Comparison of ENCODE assay signal across 20 cellular contexts in the genomic region with DNA sequence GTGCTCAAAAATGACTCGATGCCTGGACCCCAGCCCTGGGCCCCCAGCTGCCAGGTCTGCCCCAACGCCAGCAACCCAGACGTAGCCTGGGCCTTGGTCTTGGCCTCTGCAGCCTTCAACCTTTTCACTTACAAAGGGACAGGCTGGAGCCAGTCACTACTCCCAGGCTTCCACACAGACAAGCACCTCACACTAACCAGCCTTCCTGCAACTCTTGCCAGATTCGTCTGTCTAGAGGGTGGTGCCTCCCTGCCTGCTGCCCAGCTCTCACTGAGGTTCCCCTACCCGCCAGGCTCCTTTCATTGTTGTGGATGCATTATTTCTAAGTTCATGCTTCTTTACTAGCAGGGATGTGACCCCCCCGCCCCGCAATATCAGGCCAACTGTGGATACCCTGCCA. TPM values are rescaled to one million over a fixed set of nuclear protein-coding genes. Genes with fewer than 3 reads are reported as not detected.
DNase-seq lines count a peak whose midpoint lies in the region; ATAC-seq, FAIRE-seq and TF ChIP-seq lines count a peak whose summit lies in the region.
"Had no signal": no experiment of that assay in that cellular context is flagged by ENCODE, and none has a peak within 500 bp of the region (broad histone marks: within the 10 kb centered on the region; RNA-seq: fewer than 3 reads in every experiment).

No MANE protein-coding gene starts in this region.

- H3K27ac Mint-ChIP-seq in central memory CD8-positive, alpha-beta T cell (ENCODE audit: low read depth): peak overlapping the region; percentile 56
- H3K27ac Mint-ChIP-seq in activated CD4-positive, alpha-beta memory T cell treated with anti-CD3 and anti-CD28 coated beads for 36 hours: no peak overlapping the region
- H3K27ac Mint-ChIP-seq in natural killer cell: no peak overlapping the region

- POLR2A ChIA-PET in activated CD4-positive, alpha-beta memory T cell treated with anti-CD3 and anti-CD28 coated beads for 36 hours (lab: Charles Lee): no interaction called here

- no peak for FAIRE-seq in small intestine (lab: Jason Lieb, UNC)
- FAIRE-seq: HepG2 had no signal

- TF ChIP-seq CTCF in right atrium auricular region (IDR thresholded peaks at IDR 0.05): no peak
- TF ChIP-seq CTCF in natural killer cell (IDR thresholded peaks at IDR 0.05): no peak

- H3K27me3 Mint-ChIP-seq in central memory CD8-positive, alpha-beta T cell: no peaks in the 10 kb centered on the region
- no peaks in the 10 kb centered on the region for H3K27me3 Mint-ChIP-seq in activated CD4-positive, alpha-beta memory T cell treated with anti-CD3 and anti-CD28 coated beads for 36 hours
- H3K27me3 Mint-ChIP-seq in natural killer cell (ENCODE audit: low read depth in 2 of 2): no peaks in the 10 kb centered on the region
- H3K27me3 Mint-ChIP-seq: CD4-positive, CD25-positive, alpha-beta regulatory T cell had no signal

- intact Hi-C loops in Right ventricle myocardium superior (cut with DNase I): no loop called here
- intact Hi-C loops in activated CD4-positive, alpha-beta memory T cell treated with anti-CD3 and anti-CD28 coated beads for 36 hours (cut with micrococcal nuclease): no loop called here
- intact Hi-C loops in natural killer cell (cut with micrococcal nuclease): loop anchor here (5.0 kb wide), 1 partner anchor 43 kb away; no protein-coding TSS in a partner anchor

- no peaks in the 10 kb centered on the region for H3K27me3 ChIP-seq in right atrium auricular region
- no peaks in the 10 kb centered on the region for H3K27me3 ChIP-seq in small intestine (ENCODE audit: control insufficient read depth in 2 of 2, insufficient read depth in 2 of 2, low read length in 2 of 2)
- H3K27me3 ChIP-seq: brain microvascular endothelial cell had no signal

- H3K9me3 Mint-ChIP-seq in central memory CD8-positive, alpha-beta T cell: no peaks in the 10 kb centered on the region
- H3K9me3 Mint-ChIP-seq in activated CD4-positive, alpha-beta memory T cell treated with anti-CD3 and anti-CD28 coated beads for 36 hours: no peaks in the 10 kb centered on the region
- no peaks in the 10 kb centered on the region for H3K9me3 Mint-ChIP-seq in natural killer cell
- H3K9me3 Mint-ChIP-seq: CD4-positive, CD25-positive, alpha-beta regulatory T cell had no signal

- H3K27ac ChIP-seq in right atrium auricular region (peak overlapping the region in 1 of 2 donors; percentile 8), small intestine (ENCODE audit: low read depth in 1 of 2, low read length in 1 of 2) (no peak overlapping the region)
- H3K27ac ChIP-seq: brain microvascular endothelial cell, HL-60, thoracic aorta had no signal

- no peak overlapping the region for H3K4me3 ChIP-seq in right atrium auricular region
- no peak overlapping the region for H3K4me3 ChIP-seq in small intestine (ENCODE audit: low read depth in 1 of 2, low read length in 2 of 2)
- H3K4me3 ChIP-seq: thoracic aorta had no signal

- H3K36me3 Mint-ChIP-seq in central memory CD8-positive, alpha-beta T cell (ENCODE audit: insufficient read depth): peaks cover 3% of the 10 kb centered on the region
- H3K36me3 Mint-ChIP-seq in activated CD4-positive, alpha-beta memory T cell treated with anti-CD3 and anti-CD28 coated beads for 36 hours: no peaks in the 10 kb centered on the region
- no peaks in the 10 kb centered on the region for H3K36me3 Mint-ChIP-seq in natural killer cell

- H3K4me3 Mint-ChIP-seq in central memory CD8-positive, alpha-beta T cell: no peak overlapping the region
- H3K4me3 Mint-ChIP-seq in activated CD4-positive, alpha-beta memory T cell treated with anti-CD3 and anti-CD28 coated beads for 36 hours: no peak overlapping the region
- no peak overlapping the region for H3K4me3 Mint-ChIP-seq in natural killer cell
- H3K4me3 Mint-ChIP-seq: CD4-positive, CD25-positive, alpha-beta regulatory T cell had no signal

- CTCF ChIA-PET in activated CD4-positive, alpha-beta memory T cell treated with anti-CD3 and anti-CD28 coated beads for 36 hours (lab: Charles Lee): no interaction called here

- peaks cover 68% of the 10 kb centered on the region for H3K4me1 Mint-ChIP-seq in central memory CD8-positive, alpha-beta T cell
- H3K4me1 Mint-ChIP-seq in activated CD4-positive, alpha-beta memory T cell treated with anti-CD3 and anti-CD28 coated beads for 36 hours (ENCODE audit: low read depth): peaks cover 55% of the 10 kb centered on the region
- H3K4me1 Mint-ChIP-seq in natural killer cell: peaks cover 22 to 44% of the 10 kb centered on the region in 2 donors

- H3K4me1 ChIP-seq in right atrium auricular region: peaks cover 0 to 37% of the 10 kb centered on the region in 2 donors
- H3K4me1 ChIP-seq in small intestine (ENCODE audit: control insufficient read depth in 2 of 2, insufficient read depth in 1 of 2, low read depth in 1 of 2, low read length in 1 of 2): no peaks in the 10 kb centered on the region

- ATAC-seq in Right ventricle myocardium superior (ENCODE audit: poor library complexity): peak; percentile 70
- no peak for ATAC-seq in central memory CD8-positive, alpha-beta T cell (replicated peaks; ENCODE audit: extremely low read depth, poor library complexity, severe bottlenecking)
- ATAC-seq in natural killer cell: no peak
- ATAC-seq: HepG2, left lobe of liver had no signal

- H3K36me3 ChIP-seq in right atrium auricular region (no peaks in the 10 kb centered on the region), small intestine (ENCODE audit: control insufficient read depth in 2 of 2, insufficient read depth in 2 of 2, low read length in 2 of 2) (no peaks in the 10 kb centered on the region)
- H3K36me3 ChIP-seq: brain microvascular endothelial cell, thoracic aorta had no signal

- DNase-seq in Right ventricle myocardium superior: no peak
- no peak for DNase-seq in right atrium auricular region (ENCODE audit: low spot score)
- DNase-seq in central memory CD8-positive, alpha-beta T cell (ENCODE audit: low spot score in 2 of 2): no peak
- DNase-seq in midbrain (lab: John Stamatoyannopoulos, UW): peak; percentile 23
- DNase-seq in activated CD4-positive, alpha-beta memory T cell treated with anti-CD3 and anti-CD28 coated beads for 36 hours: no peak
- no peak for DNase-seq in inferior parietal cortex (ENCODE audit: extremely low spot score)
- DNase-seq in small intestine: no peak
- DNase-seq in natural killer cell: no peak
- DNase-seq: activated CD4-positive, alpha-beta T cell treated with anti-CD3 and anti-CD28 coated beads for 1 hour; brain microvascular endothelial cell; CD4-positive, CD25-positive, alpha-beta regulatory T cell; GOT3; NCI-H1417; NCI-H510A; stimulated activated CD4-positive, alpha-beta T cell treated with anti-CD3 and anti-CD28 coated beads, Interleukin-2, amount 100 ng/mL, for 48 hours; stimulated activated naive CD4-positive, alpha-beta T cell had no signal

- 87 to 91% (median 89%) methylated on average over 7 of the region's 7 CpGs for WGBS in small intestine, 3 donors

- no peaks in the 10 kb centered on the region for H3K9me3 ChIP-seq in right atrium auricular region
- H3K9me3 ChIP-seq in small intestine (ENCODE audit: control insufficient read depth, low read depth): no peaks in the 10 kb centered on the region
- H3K9me3 ChIP-seq: thoracic aorta had no signal

RNA-seq across cellular contexts. Expression of a gene that starts 56.3 kb away (rescaled TPM):
- total RNA-seq in Right ventricle myocardium superior (107 TPM), right atrium auricular region (10 to 100 TPM; 50.6 to 53.3 TPM), natural killer cell (10 to 100 TPM; 50.1 to 79.9 (median 68.7) TPM)
- total RNA-seq in activated CD4-positive, alpha-beta memory T cell treated with anti-CD3 and anti-CD28 coated beads for 36 hours: 10 to 100 TPM; 88.9 to 92.4 TPM
- 10 to 100 TPM; 13.4 to 35.5 (median 15.7) TPM for polyA plus RNA-seq in small intestine
